Comparison of ENCODE assay signal across 1 cellular context in the genomic region with DNA sequence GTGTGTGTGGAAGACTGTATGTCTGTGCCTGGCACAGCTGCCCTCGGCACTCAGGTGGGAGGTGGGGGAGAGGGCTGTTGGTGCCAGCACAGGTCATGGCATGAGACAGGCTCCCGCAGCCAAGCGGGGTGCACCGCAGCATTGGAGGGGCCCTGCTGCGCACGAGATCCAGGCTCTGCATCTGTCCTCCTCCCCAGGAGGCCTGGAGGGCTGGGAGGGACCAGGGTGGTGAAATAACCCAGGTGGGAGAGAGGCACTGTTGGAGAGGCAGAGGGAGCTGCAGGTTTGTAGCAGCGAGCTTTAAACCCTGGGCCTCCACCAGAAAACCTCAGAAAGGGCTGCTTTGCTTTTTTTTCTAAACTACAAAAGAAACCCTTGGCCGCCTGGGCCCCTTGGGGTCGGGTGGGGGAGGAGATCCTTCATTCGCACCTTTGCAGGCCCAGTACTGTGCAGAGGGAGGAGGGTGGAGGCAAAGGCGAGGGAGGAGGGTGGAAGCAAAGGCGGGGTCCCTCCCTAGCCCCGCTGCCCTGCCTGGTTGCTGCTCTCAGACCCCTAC.
A peak's percentile ranks its signal among the peaks of the same experiment; 100 is the strongest.
TF ChIP-seq lines count a peak whose summit lies in the region.

No MANE protein-coding gene starts in this region.

TF ChIP-seq in HepG2, 621 proteins besides CTCF, POLR2A, EP300 and RAD21 (continued from another document and continues in another):
- no peak for TF ChIP-seq ZNF816 (CRISPR knock-in tag; IDR thresholded peaks at IDR 0.05; ENCODE audit: borderline replicate concordance)
- no peak for TF ChIP-seq ZBTB3 (CRISPR knock-in tag; IDR thresholded peaks at IDR 0.05; ENCODE audit: borderline replicate concordance, low read depth)
- no peak for TF ChIP-seq CENPBD1 (CRISPR knock-in tag; IDR thresholded peaks at IDR 0.05; ENCODE audit: borderline replicate concordance, low read depth)
- 0 out of 2 replicates have a peak, but pooled peaks have one; percentile 13 for TF ChIP-seq SAP130 (CRISPR knock-in tag; IDR thresholded peaks at IDR 0.05; ENCODE audit: low read depth)
- no peak for TF ChIP-seq ZBTB21 (CRISPR knock-in tag; IDR thresholded peaks at IDR 0.05)
- TF ChIP-seq ZMYM3 (CRISPR knock-in tag; IDR thresholded peaks at IDR 0.05), result peak; percentile 22; the same call in 1 of the 2 replicates
- no peak for TF ChIP-seq PHF21A (CRISPR knock-in tag; IDR thresholded peaks at IDR 0.05)
- TF ChIP-seq TBX3 (IDR thresholded peaks at IDR 0.05; ENCODE audit: borderline replicate concordance), result no peak
- no peak for TF ChIP-seq ZNF790 (CRISPR knock-in tag; IDR thresholded peaks at IDR 0.05; ENCODE audit: borderline replicate concordance)
- TF ChIP-seq CREBL2 (CRISPR knock-in tag; IDR thresholded peaks at IDR 0.05; ENCODE audit: borderline replicate concordance), result no peak
- no peak for TF ChIP-seq HDAC1 (CRISPR knock-in tag; IDR thresholded peaks at IDR 0.05)
- no peak for TF ChIP-seq RARG (CRISPR knock-in tag; IDR thresholded peaks at IDR 0.05; ENCODE audit: low read depth)
- no peak for TF ChIP-seq ZNF343 (CRISPR knock-in tag; IDR thresholded peaks at IDR 0.05)
- TF ChIP-seq, protein P1, sequence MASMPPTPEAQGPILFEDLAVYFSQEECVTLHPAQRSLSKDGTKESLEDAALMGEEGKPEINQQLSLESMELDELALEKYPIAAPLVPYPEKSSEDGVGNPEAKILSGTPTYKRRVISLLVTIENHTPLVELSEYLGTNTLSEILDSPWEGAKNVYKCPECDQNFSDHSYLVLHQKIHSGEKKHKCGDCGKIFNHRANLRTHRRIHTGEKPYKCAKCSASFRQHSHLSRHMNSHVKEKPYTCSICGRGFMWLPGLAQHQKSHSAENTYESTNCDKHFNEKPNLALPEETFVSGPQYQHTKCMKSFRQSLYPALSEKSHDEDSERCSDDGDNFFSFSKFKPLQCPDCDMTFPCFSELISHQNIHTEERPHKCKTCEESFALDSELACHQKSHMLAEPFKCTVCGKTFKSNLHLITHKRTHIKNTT (CRISPR knock-in tag; IDR thresholded peaks at IDR 0.05), result no peak
- TF ChIP-seq ATAD3A (CRISPR knock-in tag; IDR thresholded peaks at IDR 0.05), result no peak
- TF ChIP-seq PATZ1 (CRISPR knock-in tag; IDR thresholded peaks at IDR 0.05), result peak; percentile 45; the same call in 1 of the 2 replicates
- no peak for TF ChIP-seq RBAK (CRISPR knock-in tag; IDR thresholded peaks at IDR 0.05)
- no peak for TF ChIP-seq AHDC1 (CRISPR knock-in tag; IDR thresholded peaks at IDR 0.05; ENCODE audit: borderline replicate concordance)
- TF ChIP-seq ZNF292 (CRISPR knock-in tag; IDR thresholded peaks at IDR 0.05; ENCODE audit: borderline replicate concordance, low read depth), result 0 out of 2 replicates have a peak, but pooled peaks have one; percentile 26
- no peak for TF ChIP-seq ZBTB7A (CRISPR knock-in tag; IDR thresholded peaks at IDR 0.05)
- 0 out of 2 replicates have a peak, but pooled peaks have one; percentile 14 for TF ChIP-seq SP5 (CRISPR knock-in tag; IDR thresholded peaks at IDR 0.05; ENCODE audit: borderline replicate concordance, low read depth)
- TF ChIP-seq POLR2AphosphoS2 (IDR thresholded peaks at IDR 0.05; ENCODE audit: low read depth, low read length), result no peak
- TF ChIP-seq ZNF704 (CRISPR knock-in tag; IDR thresholded peaks at IDR 0.05; ENCODE audit: borderline replicate concordance), result no peak
- TF ChIP-seq PRPF4 (IDR thresholded peaks at IDR 0.05; ENCODE audit: low read depth, low read length, poor library complexity, severe bottlenecking), result no peak
- TF ChIP-seq NCOA5 (CRISPR knock-in tag; IDR thresholded peaks at IDR 0.05), result no peak
- no peak for TF ChIP-seq ZNF329 (CRISPR knock-in tag; IDR thresholded peaks at IDR 0.05; ENCODE audit: low read depth)
- no peak for TF ChIP-seq DMTF1 (CRISPR knock-in tag; IDR thresholded peaks at IDR 0.05)
- no peak for TF ChIP-seq WIZ (CRISPR knock-in tag; IDR thresholded peaks at IDR 0.05)
- no peak for TF ChIP-seq RNF2 (conservative IDR thresholded peaks at IDR 0.05; ENCODE audit: low read depth)
- peak; percentile 76 for TF ChIP-seq ZNF281 (CRISPR knock-in tag; IDR thresholded peaks at IDR 0.05; ENCODE audit: borderline replicate concordance)
- no peak for TF ChIP-seq HOXA7 (CRISPR knock-in tag; IDR thresholded peaks at IDR 0.05)
- TF ChIP-seq ZNF503 (CRISPR knock-in tag; IDR thresholded peaks at IDR 0.05), result no peak
- TF ChIP-seq ZNF567 (CRISPR knock-in tag; IDR thresholded peaks at IDR 0.05; ENCODE audit: borderline replicate concordance), result no peak
- TF ChIP-seq PITX1 (CRISPR knock-in tag; IDR thresholded peaks at IDR 0.05), result peak; percentile 37; the same call in 1 of the 2 replicates
- no peak for TF ChIP-seq MXD1 (CRISPR knock-in tag; IDR thresholded peaks at IDR 0.05)
- TF ChIP-seq NR2F2 (IDR thresholded peaks at IDR 0.05; ENCODE audit: borderline replicate concordance, low read depth), result peak; percentile 56; the same call in 1 of the 2 replicates
- no peak for TF ChIP-seq U2AF2 (IDR thresholded peaks at IDR 0.05; ENCODE audit: low read depth, low read length)
- no peak for TF ChIP-seq ZBTB8A (CRISPR knock-in tag; IDR thresholded peaks at IDR 0.05; ENCODE audit: borderline replicate concordance, low read depth)
- TF ChIP-seq ZSCAN12 (CRISPR knock-in tag; IDR thresholded peaks at IDR 0.05), result no peak
- TF ChIP-seq CENPT (CRISPR knock-in tag; IDR thresholded peaks at IDR 0.05; ENCODE audit: low read depth), result no peak
- no peak for TF ChIP-seq ZNF432 (CRISPR knock-in tag; IDR thresholded peaks at IDR 0.05; ENCODE audit: borderline replicate concordance)
